Comparison of ENCODE assay signal across 14 cellular contexts in genomic region chr7:134084488-134085144, GRCh38. TPM values are rescaled to one million over a fixed set of nuclear protein-coding genes. Genes with fewer than 3 reads are reported as not detected.
DNase-seq lines count a peak whose midpoint lies in the region; ATAC-seq and TF ChIP-seq lines count a peak whose summit lies in the region.
"Had no signal": no experiment of that assay in that cellular context is flagged by ENCODE, and none has a peak within 500 bp of the region (broad histone marks: within the 10 kb centered on the region; RNA-seq: fewer than 3 reads in every experiment).

No MANE protein-coding gene starts in this region.

- no peaks in the 10 kb centered on the region for H3K36me3 ChIP-seq in Peyer's patch
- H3K36me3 ChIP-seq: thyroid gland, WERI-Rb-1 had no signal

- peak; percentile 66 to 69 for DNase-seq in NOMO-1 (lab: John Stamatoyannopoulos, UW; ENCODE audit: unreplicated experiment in 2 of 2)
- peak; percentile 0 for DNase-seq in left kidney (ENCODE audit: low read depth, low spot score)
- DNase-seq in cerebellar cortex (ENCODE audit: low spot score): no peak
- no peak for DNase-seq in kidney tubule cell (ENCODE audit: low spot score)
- DNase-seq in NCI-H146 (lab: John Stamatoyannopoulos, UW): no peak
- DNase-seq in Peyer's patch: no peak
- DNase-seq: activated naive CD4-positive, alpha-beta T cell treated with Interleukin-2 at 50 U/mL for 16 hours; dermis blood vessel endothelial cell; NCI-H345; stimulated activated CD4-positive, alpha-beta T cell treated with anti-CD3 and anti-CD28 coated beads, Interleukin-4, amount 100 ng/mL, for 1 hour; thyroid gland had no signal

- peaks cover 0 to 8% (median 0%) of the 10 kb centered on the region in 4 donors for H3K9me3 ChIP-seq in Peyer's patch
- H3K9me3 ChIP-seq: thyroid gland had no signal

- no peaks in the 10 kb centered on the region for H3K4me1 ChIP-seq in Peyer's patch
- H3K4me1 ChIP-seq: thyroid gland had no signal

- no peaks in the 10 kb centered on the region for H3K27me3 ChIP-seq in Peyer's patch
- H3K27me3 ChIP-seq: thyroid gland had no signal

- no peak overlapping the region for H3K4me3 ChIP-seq in Peyer's patch
- H3K4me3 ChIP-seq: thyroid gland had no signal

- TF ChIP-seq POLR2A in Peyer's patch (IDR thresholded peaks at IDR 0.05): no peak

- no peak overlapping the region for H3K27ac ChIP-seq in Peyer's patch
- H3K27ac ChIP-seq: thyroid gland, WERI-Rb-1 had no signal

- no peak for TF ChIP-seq CTCF in Peyer's patch (IDR thresholded peaks at IDR 0.05)

- ATAC-seq in GM18502 (IDR thresholded peaks at IDR 0.05; ENCODE audit: poor library complexity, unreplicated experiment) (peak; percentile 78), HG02798 (IDR thresholded peaks at IDR 0.05; ENCODE audit: poor library complexity, unreplicated experiment) (peak; percentile 80)

RNA-seq across cellular contexts. Expression of gene LRGUK, which starts 42.5 kb away (rescaled TPM):
- 1 to 10 TPM in 2 of 4 donors, under 1 TPM in 2; 0.40 to 3.3 (median 1.0) TPM for total RNA-seq in Peyer's patch

Comparison
In these comparisons a context has a peak if more than half of its experiments do, and no peak if none do; other contexts are left out.
1. DNase-seq: peak in NOMO-1 (2 of 2) and left kidney (single experiment); none in cerebellar cortex (single experiment), kidney tubule cell (single experiment), NCI-H146 (single experiment) and Peyer's patch (0 of 3).